Comparison of ENCODE assay signal across 24 cellular contexts in the genomic region with DNA sequence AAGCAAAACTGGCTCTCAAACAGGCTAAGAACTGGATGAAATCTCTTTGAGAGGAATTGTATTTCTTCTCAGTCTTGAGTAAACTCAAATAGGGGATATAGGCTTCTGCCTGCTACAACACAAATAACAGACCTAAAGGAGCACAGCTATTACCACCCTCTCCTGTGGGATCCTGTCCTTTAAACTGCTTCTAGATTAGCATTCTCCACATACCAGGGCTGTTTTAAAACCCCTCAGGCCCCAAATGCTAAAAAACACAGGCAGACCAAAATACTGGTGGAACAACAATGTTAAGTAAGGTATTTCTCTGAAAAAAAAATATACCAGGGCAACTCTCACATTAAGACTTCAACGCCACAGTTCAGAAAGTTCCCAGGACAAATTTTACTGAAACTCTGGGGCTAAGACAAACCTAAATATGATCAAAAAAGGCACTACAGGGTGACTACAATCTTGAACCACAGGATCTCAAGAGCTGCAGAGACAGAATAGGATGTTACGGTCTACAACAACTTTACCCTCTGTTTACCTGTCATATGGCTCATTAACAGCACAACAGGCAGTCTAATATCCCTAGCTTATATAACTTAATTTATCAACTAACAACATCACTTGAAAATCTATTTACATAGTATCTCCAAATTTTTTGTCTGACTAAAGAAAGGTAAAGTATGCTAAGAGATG. TPM values are rescaled to one million over a fixed set of nuclear protein-coding genes. Genes with fewer than 3 reads are reported as not detected.
DNase-seq lines count a peak whose midpoint lies in the region; TF ChIP-seq lines count a peak whose summit lies in the region.
"Had no signal": no experiment of that assay in that cellular context is flagged by ENCODE, and none has a peak within 500 bp of the region (broad histone marks: within the 10 kb centered on the region; RNA-seq: fewer than 3 reads in every experiment).

No MANE protein-coding gene starts in this region.

- H3K4me3 ChIP-seq in Caco-2 (ENCODE audit: low read depth, low read length) (no peak overlapping the region), ectodermal cell (ENCODE audit: insufficient read depth, low read depth, low read length) (no peak overlapping the region), uterus (no peak overlapping the region)
- H3K4me3 ChIP-seq: A549, body of pancreas, skin epidermis, tibial artery had no signal

- H3K4me1 ChIP-seq in Caco-2 (peaks cover 25% of the 10 kb centered on the region), ectodermal cell (ENCODE audit: control insufficient read depth, insufficient read depth, low read length) (no peaks in the 10 kb centered on the region), uterus (no peaks in the 10 kb centered on the region)

- BruUV-seq in Caco-2 (replicated peaks; lab: Mats Ljungman, UMichigan): no TSS peak

- H3K27me3 Mint-ChIP-seq in Caco-2 (ENCODE audit: insufficient read depth, unreplicated experiment) (no peaks in the 10 kb centered on the region), mesothelial cell of epicardium (ENCODE audit: low read depth) (no peaks in the 10 kb centered on the region)
- H3K27me3 Mint-ChIP-seq: activated CD4-positive, alpha-beta T cell treated with anti-CD3 and anti-CD28 coated beads, Interleukin-2, amount 10 ng/mL, durations not matched to agents 24 days and 14 days; memory B cell had no signal

- H3K27me3 ChIP-seq in Caco-2 (replicated peaks; ENCODE audit: control insufficient read depth, insufficient read depth, low read length) (no peaks in the 10 kb centered on the region), ectodermal cell (ENCODE audit: control insufficient read depth, insufficient read depth, low read length, poor library complexity, severe bottlenecking) (no peaks in the 10 kb centered on the region), uterus (no peaks in the 10 kb centered on the region)
- H3K27me3 ChIP-seq: BE2C, body of pancreas, tibial artery had no signal

- H3K36me3 ChIP-seq in Caco-2 (ENCODE audit: control insufficient read depth, insufficient read depth, low read length) (no peaks in the 10 kb centered on the region), ectodermal cell (ENCODE audit: control insufficient read depth, insufficient read depth, low read length) (no peaks in the 10 kb centered on the region), uterus (no peaks in the 10 kb centered on the region)
- H3K36me3 ChIP-seq: tibial artery had no signal

- H3K27ac Mint-ChIP-seq in Caco-2 (ENCODE audit: unreplicated experiment) (peak overlapping the region; percentile 84), mesothelial cell of epicardium (peak overlapping the region; percentile 94)
- H3K27ac Mint-ChIP-seq: activated CD4-positive, alpha-beta T cell treated with anti-CD3 and anti-CD28 coated beads, Interleukin-2, amount 10 ng/mL, durations not matched to agents 24 days and 14 days; memory B cell had no signal

- no peaks in the 10 kb centered on the region for H3K9me3 Mint-ChIP-seq in Caco-2 (ENCODE audit: unreplicated experiment)
- H3K9me3 Mint-ChIP-seq in mesothelial cell of epicardium: no peaks in the 10 kb centered on the region
- H3K9me3 Mint-ChIP-seq: activated CD4-positive, alpha-beta T cell treated with anti-CD3 and anti-CD28 coated beads, Interleukin-2, amount 10 ng/mL, durations not matched to agents 24 days and 14 days; activated T-cell treated with anti-CD3 and anti-CD28 coated beads, Interleukin-2, amount 50 U/mL, for 4 hours had no signal

- H3K36me3 Mint-ChIP-seq in Caco-2 (ENCODE audit: insufficient read depth, unreplicated experiment): no peaks in the 10 kb centered on the region
- H3K36me3 Mint-ChIP-seq in mesothelial cell of epicardium: no peaks in the 10 kb centered on the region
- H3K36me3 Mint-ChIP-seq: memory B cell had no signal

- H3K4me3 Mint-ChIP-seq in Caco-2 (ENCODE audit: unreplicated experiment) (peak overlapping the region; percentile 29), mesothelial cell of epicardium (peak overlapping the region; percentile 6)
- H3K4me3 Mint-ChIP-seq: activated CD4-positive, alpha-beta T cell treated with anti-CD3 and anti-CD28 coated beads, Interleukin-2, amount 10 ng/mL, durations not matched to agents 24 days and 14 days; activated T-cell treated with anti-CD3 and anti-CD28 coated beads, Interleukin-2, amount 50 U/mL, for 4 hours; memory B cell had no signal

- WGBS in ectodermal cell, 2 experiments: 58 to 64% methylated on average over 2 of the region's 2 CpGs

- CTCF ChIA-PET in Caco-2 (lab: Charles Lee): no interaction called here

- DNase-seq in Caco-2: peak; percentile 75 to 77
- peak; percentile 43 for DNase-seq in M059J (ENCODE audit: low read depth)
- DNase-seq in mesothelial cell of epicardium (ENCODE audit: low spot score in 2 of 2, unreplicated experiment in 2 of 2): no peak
- DNase-seq in kidney glomerular epithelial cell (lab: John Stamatoyannopoulos, UW): no peak
- no peak for DNase-seq in uterus
- no peak for DNase-seq in retina
- DNase-seq in AG08396 (ENCODE audit: low spot score): no peak
- DNase-seq: activated CD4-positive, alpha-beta T cell treated with anti-CD3 and anti-CD28 coated beads, Interleukin-2, amount 10 ng/mL, durations not matched to agents 24 days and 14 days; activated T-cell treated with anti-CD3 and anti-CD28 coated beads, Interleukin-2, amount 50 U/mL, for 4 hours; BE2C; body of pancreas; DMS153; effector CD4-positive, alpha-beta T cell; head of caudate nucleus; left cardiac atrium; OCI-M1; stimulated activated CD4-positive, alpha-beta T cell treated with anti-CD3 and anti-CD28 coated beads, Interleukin-1b, Interleukin-23, amount 100 ng/mL, for 48 hours; stimulated activated CD8-positive, alpha-beta memory T cell treated with anti-CD3 and anti-CD28 coated beads, Interleukin-4, amount 100 ng/mL, for 48 hours; tibial artery had no signal

- intact Hi-C loops in Caco-2 (cut with micrococcal nuclease; ENCODE audit: unreplicated experiment): loop anchor here (1.0 to 10.0 kb wide), 2 partner anchors 8 to 547 kb away; a partner anchor contains a TSS
- intact Hi-C loops in uterus (cut with DNase I; ENCODE audit: low total_unique reads): no loop called here

- H3K4me1 Mint-ChIP-seq in Caco-2 (ENCODE audit: low read depth, unreplicated experiment) (peaks cover 29% of the 10 kb centered on the region), mesothelial cell of epicardium (peaks cover 37% of the 10 kb centered on the region)
- H3K4me1 Mint-ChIP-seq: memory B cell had no signal

- peak overlapping the region; percentile 80 for H3K27ac ChIP-seq in ectodermal cell (ENCODE audit: insufficient read depth, low read depth, low read length, poor library complexity, severe bottlenecking)
- H3K27ac ChIP-seq in uterus: no peak overlapping the region
- H3K27ac ChIP-seq: A549, body of pancreas, skin epidermis, tibial artery had no signal

- no peak for TF ChIP-seq POLR2A in uterus (IDR thresholded peaks at IDR 0.05)

- H3K9me3 ChIP-seq in Caco-2 (no peaks in the 10 kb centered on the region), ectodermal cell (ENCODE audit: control insufficient read depth, low read length) (no peaks in the 10 kb centered on the region), uterus (no peaks in the 10 kb centered on the region)
- H3K9me3 ChIP-seq: A549, BE2C, body of pancreas, tibial artery had no signal

- POLR2A ChIA-PET in Caco-2 (lab: Charles Lee): no interaction called here

- TF ChIP-seq CTCF in Caco-2 (IDR thresholded peaks at IDR 0.05; ENCODE audit: insufficient read depth in 1 of 2, low read depth in 1 of 2, low read length in 1 of 2, severe bottlenecking in 1 of 2, unreplicated experiment in 1 of 2): no peak
- no peak for TF ChIP-seq CTCF in mesothelial cell of epicardium (IDR thresholded peaks at IDR 0.05; ENCODE audit: unreplicated experiment)
- no peak for TF ChIP-seq CTCF in uterus (IDR thresholded peaks at IDR 0.05)

RNA-seq across cellular contexts. Expression of a gene that starts 7.2 kb away (rescaled TPM):
- 13.5 and 15.2 TPM in 2 replicates for total RNA-seq in Caco-2 (2022)
- 9.8 and 11.6 TPM in 2 replicates for total RNA-seq in M059J (2014; rRNA removed; shearing (Covaris generic))
- polyA plus RNA-seq in ectodermal cell (2013, experiment 1 of 4): 9.2 TPM
- 7.7 TPM for polyA plus RNA-seq in ectodermal cell (2013, experiment 2 of 4)
- 5.9 TPM for polyA plus RNA-seq in ectodermal cell (2013, experiment 3 of 4)
- polyA plus RNA-seq in ectodermal cell (2013, experiment 4 of 4): 6.5 TPM
- 5.6 to 8.8 TPM (median 8.1 TPM) in 3 replicates for total RNA-seq in mesothelial cell of epicardium
- total RNA-seq in uterus: 10 to 100 TPM; 11.1 to 35.2 (median 16.7) TPM
- total RNA-seq: LHCN-M2 had no signal

Comparison
In these comparisons a context has a peak if more than half of its experiments do, and no peak if none do; other contexts are left out.
1. DNase-seq: peak in Caco-2 (2 of 2) and M059J (single experiment); none in mesothelial cell of epicardium (0 of 2), kidney glomerular epithelial cell (single experiment), uterus (0 of 2), retina (single experiment) and AG08396 (single experiment).